8 cellular contexts compared by ENCODE assay signal in genomic region chr7:151519765-151520418, GRCh38. TPM values are rescaled to one million over a fixed set of nuclear protein-coding genes. Genes with fewer than 3 reads are reported as not detected.
DNase-seq lines count a peak whose midpoint lies in the region; ATAC-seq, FAIRE-seq and TF ChIP-seq lines count a peak whose summit lies in the region.

A gene with protein sequence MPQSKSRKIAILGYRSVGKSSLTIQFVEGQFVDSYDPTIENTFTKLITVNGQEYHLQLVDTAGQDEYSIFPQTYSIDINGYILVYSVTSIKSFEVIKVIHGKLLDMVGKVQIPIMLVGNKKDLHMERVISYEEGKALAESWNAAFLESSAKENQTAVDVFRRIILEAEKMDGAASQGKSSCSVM (minus strand): TSS chr7:151519895. CDS start chr7:151519511, 384 bp downstream.

- H3K4me1 ChIP-seq in HUES64 (ENCODE audit: insufficient read depth, low read length) (peaks cover 7% of the 10 kb centered on the region; the same call in 1 of the 2 replicates), OCI-LY1 (ENCODE audit: insufficient read depth, low read length, severe bottlenecking) (peaks cover 19% of the 10 kb centered on the region), endothelial cell of umbilical vein (ENCODE audit: control insufficient read depth, extremely low read depth, insufficient read depth, low read length) (peaks cover 15% of the 10 kb centered on the region)

- no peaks in the 10 kb centered on the region for H3K9me3 ChIP-seq in HUES64 (ENCODE audit: insufficient read depth, low read depth, low read length)
- H3K9me3 ChIP-seq in OCI-LY1 (ENCODE audit: low read length): peaks cover 19% of the 10 kb centered on the region
- H3K9me3 ChIP-seq in endothelial cell of umbilical vein (replicated peaks; ENCODE audit: control insufficient read depth, insufficient read depth, low read length): no peaks in the 10 kb centered on the region

- no peaks in the 10 kb centered on the region; the same call in 1 of the 2 replicates for H4K20me1 ChIP-seq in OCI-LY1 (ENCODE audit: insufficient read depth, low read length)
- H4K20me1 ChIP-seq in endothelial cell of umbilical vein (replicated peaks; ENCODE audit: control insufficient read depth, extremely low read depth, insufficient read depth, low read length): peaks cover 7% of the 10 kb centered on the region

- no peak within 1 kb of the TSS for H2AFZ ChIP-seq in OCI-LY1 (ENCODE audit: low read length)
- H2AFZ ChIP-seq in endothelial cell of umbilical vein (ENCODE audit: low read depth, low read length): peak within 1 kb of the TSS; percentile 83

- H3K9me2 ChIP-seq in OCI-LY1 (ENCODE audit: low read depth, low read length): no peaks in the 10 kb centered on the region

- no TSS peak for BruUV-seq in endothelial cell of umbilical vein (replicated peaks; lab: Mats Ljungman, UMichigan)

- FAIRE-seq in endothelial cell of umbilical vein (lab: Jason Lieb, UNC): peak; percentile 100

- dilution Hi-C loops in endothelial cell of umbilical vein (cut with MboI; ENCODE audit: extremely low pct_ligation_motif_present, low sequenced_read_pairs): no loop called here

- no peaks in the 10 kb centered on the region for H3F3A ChIP-seq in OCI-LY1 (ENCODE audit: insufficient read depth, low read length)

- H3K9ac ChIP-seq in HUES64 (ENCODE audit: low read depth, low read length) (peak within 1 kb of the TSS; percentile 96), OCI-LY1 (ENCODE audit: low read length) (peak within 1 kb of the TSS; percentile 95), endothelial cell of umbilical vein (replicated peaks; ENCODE audit: extremely low read depth, insufficient read depth, low read length) (peak within 1 kb of the TSS; percentile 99)

- TF ChIP-seq POLR2A in endothelial cell of umbilical vein (IDR thresholded peaks at IDR 0.05; ENCODE audit: low read depth, low read length): no peak

- H3K4me3 ChIP-seq in HUES64 (ENCODE audit: low read length) (peak within 1 kb of the TSS; percentile 96), OCI-LY1 (ENCODE audit: low read depth, low read length, poor library complexity, severe bottlenecking) (peak within 1 kb of the TSS; percentile 90), endothelial cell of umbilical vein (replicated peaks in 1 of 3; ENCODE audit: insufficient read depth in 1 of 3, low read depth in 1 of 3, low read length in 3 of 3) (peak within 1 kb of the TSS; percentile 75 to 96 (median 94))

- DNase-seq in Caki2 (ENCODE audit: low read depth): peak; percentile 99
- DNase-seq in activated CD8-positive, alpha-beta memory T cell treated with anti-CD3 and anti-CD28 coated beads, Interleukin-2, amount 50 U/mL, for 48 hours: peak; percentile 98
- peak; percentile 99 for DNase-seq in endothelial cell of umbilical vein (ENCODE audit: low read depth, low spot score)
- peak; percentile 97 for DNase-seq in midbrain (lab: John Stamatoyannopoulos, UW)
- peak; percentile 97 for DNase-seq in stimulated activated CD8-positive, alpha-beta memory T cell treated with anti-CD3 and anti-CD28 coated beads, Interleukin-2, amount 100 ng/mL, for 1 hour (ENCODE audit: low read depth in 2 of 2)

- H3K9me1 ChIP-seq in endothelial cell of umbilical vein (replicated peaks; ENCODE audit: control insufficient read depth, extremely low read depth, insufficient read depth, low read length): no peaks in the 10 kb centered on the region

- intact Hi-C loops in endothelial cell of umbilical vein (cut with micrococcal nuclease): loop anchor here (1.0 to 2.0 kb wide), 5 partner anchors 71 to 234 kb away; no protein-coding TSS in a partner anchor

- H3K79me2 ChIP-seq in OCI-LY1 (ENCODE audit: insufficient read depth, low read length): peaks cover 41% of the 10 kb centered on the region
- H3K79me2 ChIP-seq in endothelial cell of umbilical vein (ENCODE audit: control insufficient read depth, insufficient read depth, low read length): peaks cover 43% of the 10 kb centered on the region

- WGBS in HUES64: 6% methylated on average over 56 of the region's 66 CpGs

- no peak for TF ChIP-seq CTCF in OCI-LY1 (IDR thresholded peaks at IDR 0.05; ENCODE audit: low read length)
- no peak for TF ChIP-seq CTCF in endothelial cell of umbilical vein (IDR thresholded peaks at IDR 0.05; ENCODE audit: extremely low read depth in 1 of 2, insufficient read depth in 1 of 2, low read depth in 1 of 2, low read length in 2 of 2)

- H3K27ac ChIP-seq in HUES64 (ENCODE audit: low read depth, low read length) (peak within 1 kb of the TSS; percentile 97; the same call in 1 of the 2 replicates), OCI-LY1 (ENCODE audit: low read depth, low read length, poor library complexity, severe bottlenecking) (peak within 1 kb of the TSS; percentile 72), endothelial cell of umbilical vein (ENCODE audit: insufficient read depth, low read depth, low read length) (peak within 1 kb of the TSS; percentile 86)

- peak; percentile 78 for ATAC-seq in GM21447 (IDR thresholded peaks at IDR 0.05; ENCODE audit: unreplicated experiment)

- CTCF ChIA-PET in endothelial cell of umbilical vein (lab: Charles Lee): interaction anchor here (1.0 to 1.9 kb wide), 10 partner anchors 11 to 240 kb away, joined by 3 to 8 read pairs (median 4); no protein-coding TSS in a partner anchor

- in situ Hi-C loops in Caki2 (cut with HindIII; ENCODE audit: low pct_unique_long_range_greater_than_20kb, low sequenced_read_pairs): no loop called here

- H3K4me2 ChIP-seq in OCI-LY1 (ENCODE audit: low read length) (peak within 1 kb of the TSS; percentile 99), endothelial cell of umbilical vein (ENCODE audit: insufficient read depth, low read length) (peak within 1 kb of the TSS; percentile 81)

- POLR2A ChIA-PET in endothelial cell of umbilical vein (lab: Charles Lee): interaction anchor here (0.6 to 1.5 kb wide), 3 partner anchors 18 to 151 kb away, joined by 3 to 5 read pairs (median 3); no protein-coding TSS in a partner anchor

- H3K27me3 ChIP-seq in HUES64 (ENCODE audit: insufficient read depth, low read length): no peaks in the 10 kb centered on the region
- no peaks in the 10 kb centered on the region; the same call in 1 of the 2 replicates for H3K27me3 ChIP-seq in OCI-LY1 (ENCODE audit: insufficient read depth, low read length)
- peaks cover 0 to 2% of the 10 kb centered on the region in 2 experiments for H3K27me3 ChIP-seq in endothelial cell of umbilical vein (ENCODE audit: control insufficient read depth in 2 of 2, insufficient read depth in 2 of 2, low read length in 2 of 2)

- H3K36me3 ChIP-seq in HUES64 (ENCODE audit: insufficient read depth, low read length): no peaks in the 10 kb centered on the region
- H3K36me3 ChIP-seq in OCI-LY1 (ENCODE audit: insufficient read depth, low read length): peaks cover 29% of the 10 kb centered on the region
- H3K36me3 ChIP-seq in endothelial cell of umbilical vein (ENCODE audit: control insufficient read depth in 2 of 2, extremely low read depth in 1 of 2, insufficient read depth in 2 of 2, low read length in 2 of 2): no peaks in the 10 kb centered on the region

TF ChIP-seq in endothelial cell of umbilical vein, 7 proteins besides CTCF, POLR2A, EP300 and RAD21:
- TF ChIP-seq POLR2AphosphoS5 (IDR thresholded peaks at IDR 0.05; ENCODE audit: insufficient read depth, low read depth, low read length): peak; percentile 13
- no peak for TF ChIP-seq JUN (IDR thresholded peaks at IDR 0.05; ENCODE audit: borderline replicate concordance, insufficient read depth, insufficient read length, low read depth)
- no peak for TF ChIP-seq GATA2 (IDR thresholded peaks at IDR 0.05; ENCODE audit: insufficient read depth, insufficient read length, low read depth, low read length)
- TF ChIP-seq FOS (IDR thresholded peaks at IDR 0.05; ENCODE audit: borderline replicate concordance, insufficient read depth, low read length): peak; percentile 2
- TF ChIP-seq, protein P1, sequence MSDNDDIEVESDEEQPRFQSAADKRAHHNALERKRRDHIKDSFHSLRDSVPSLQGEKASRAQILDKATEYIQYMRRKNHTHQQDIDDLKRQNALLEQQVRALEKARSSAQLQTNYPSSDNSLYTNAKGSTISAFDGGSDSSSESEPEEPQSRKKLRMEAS (IDR thresholded peaks at IDR 0.05; ENCODE audit: insufficient read depth, insufficient read length): peak; percentile 56
- TF ChIP-seq MYC (IDR thresholded peaks at IDR 0.05; ENCODE audit: low read depth, low read length): peak; percentile 15

RNA-seq across cellular contexts. Expression of the gene that starts here (rescaled TPM):
- total RNA-seq in Caki2 (2014; rRNA removed; shearing (Covaris generic); ENCODE audit: low replicate concordance): 133 and 154 TPM in 2 replicates
- 94.5 TPM for polyA plus RNA-seq in HUES64 (2013, experiment 1 of 2)
- 105 TPM for polyA plus RNA-seq in HUES64 (2013, experiment 2 of 2)
- total RNA-seq in endothelial cell of umbilical vein: 108 and 109 TPM in 2 replicates
- 55.1 and 59.4 TPM in 2 replicates for polyA plus RNA-seq in endothelial cell of umbilical vein
- polyA plus RNA-seq in endothelial cell of umbilical vein (2011; cell fraction: cytosol; rRNA removed): 60.8 and 63.4 TPM in 2 replicates
- polyA plus RNA-seq in endothelial cell of umbilical vein (2011; cell fraction: nucleus; rRNA removed): 30.2 and 44.3 TPM in 2 replicates
- 81.9 and 118 TPM in 2 replicates for polyA plus RNA-seq in endothelial cell of umbilical vein (2012)
- polyA minus RNA-seq in endothelial cell of umbilical vein: 18.4 and 21.0 TPM in 2 replicates
- 36.5 TPM for polyA minus RNA-seq in endothelial cell of umbilical vein (2011; cell fraction: cytosol; rRNA and poly(A)+ RNA removed)
- 20.8 and 28.3 TPM in 2 replicates for polyA minus RNA-seq in endothelial cell of umbilical vein (2011; cell fraction: nucleus; rRNA and poly(A)+ RNA removed)

Comparison
In these comparisons a context has a peak if more than half of its experiments do, and no peak if none do; other contexts are left out.
1. Peak in every context shown above with its lines: DNase-seq, ATAC-seq, H3K4me3 ChIP-seq and H3K27ac ChIP-seq.